In the genomic region with DNA sequence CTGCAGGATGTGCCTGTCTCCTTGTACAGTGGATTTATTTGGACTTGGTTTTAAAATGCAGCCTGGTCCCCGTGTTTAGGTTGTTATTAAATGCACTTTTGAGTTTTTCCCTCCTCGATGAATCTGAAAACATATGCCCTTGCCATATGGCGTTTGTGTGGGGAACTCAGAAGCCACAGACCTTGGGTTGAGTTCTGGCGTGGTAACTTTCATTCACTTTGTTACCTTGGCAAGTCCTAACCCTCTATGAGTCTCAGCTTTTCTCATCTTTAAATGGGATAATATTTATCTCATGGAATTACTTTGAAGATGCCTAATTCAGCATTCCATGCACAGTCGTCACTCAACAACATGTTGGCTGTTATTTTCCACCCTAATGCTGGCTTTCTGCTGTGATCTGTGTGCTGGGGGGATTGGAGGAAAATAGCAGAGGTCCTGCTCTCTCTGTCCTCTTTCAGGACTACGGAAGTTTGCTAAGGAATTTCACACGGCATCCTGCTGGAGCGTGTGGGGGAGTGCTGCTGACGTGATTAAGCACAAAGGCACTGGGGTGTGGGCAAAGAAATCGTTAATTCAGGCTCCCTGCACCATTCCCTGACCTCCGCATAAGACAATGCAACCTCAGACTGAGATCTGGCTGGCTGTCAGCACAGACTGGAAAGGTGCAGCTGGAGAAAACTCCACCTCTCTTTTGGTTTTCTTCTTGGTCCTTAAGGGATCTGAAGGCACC, we compare ENCODE assay signal across 12 cellular contexts.
DNase-seq lines count a peak whose midpoint lies in the region; ATAC-seq and TF ChIP-seq lines count a peak whose summit lies in the region.
"Had no signal": no experiment of that assay in that cellular context is flagged by ENCODE, and none has a peak within 500 bp of the region (broad histone marks: within the 10 kb centered on the region; RNA-seq: fewer than 3 reads in every experiment).

No MANE protein-coding gene starts in this region.

- no peaks in the 10 kb centered on the region for H3K27me3 ChIP-seq in ascending aorta
- H3K27me3 ChIP-seq: left lung, neutrophil had no signal

- H3K9me3 ChIP-seq in ascending aorta: no peaks in the 10 kb centered on the region
- H3K9me3 ChIP-seq: left lung, neutrophil had no signal

- no peak overlapping the region for H3K27ac ChIP-seq in ascending aorta
- H3K27ac ChIP-seq: left lung, neutrophil, PC-9 had no signal

- DNase-seq in activated T-cell treated with anti-CD3 and anti-CD28 coated beads, Interleukin-2, amount 50 U/mL, for 1 hour: peak; percentile 4
- DNase-seq in activated T-cell treated with anti-CD3 and anti-CD28 coated beads, Interleukin-2, amount 50 U/mL, for 48 hours: no peak
- DNase-seq in dermis blood vessel endothelial cell (peak; percentile 47), renal cortical epithelial cell (ENCODE audit: low read depth) (peak; percentile 21), ascending aorta (ENCODE audit: low spot score in 2 of 2) (no peak)
- DNase-seq: left lung, NCI-H446, PC-9 had no signal

- TF ChIP-seq CTCF in ascending aorta (IDR thresholded peaks at IDR 0.05): no peak

- H3K36me3 ChIP-seq in ascending aorta: peaks cover 10 to 18% of the 10 kb centered on the region in 2 donors
- H3K36me3 ChIP-seq: left lung, neutrophil had no signal

- intact Hi-C loops in ascending aorta (cut with DNase I): no loop called here

- no peak overlapping the region for H3K4me3 ChIP-seq in ascending aorta
- H3K4me3 ChIP-seq: left lung, PC-9 had no signal

- H3K4me1 ChIP-seq in ascending aorta: peaks cover 4 to 22% of the 10 kb centered on the region in 2 donors
- H3K4me1 ChIP-seq: left lung had no signal

- ATAC-seq in GM18861 (IDR thresholded peaks at IDR 0.05; ENCODE audit: unreplicated experiment) (no peak), GM19324 (IDR thresholded peaks at IDR 0.05; ENCODE audit: low FRiP score, unreplicated experiment) (no peak)
- ATAC-seq: left lung had no signal

TF ChIP-seq in PFSK-1, 5 proteins besides CTCF, POLR2A, EP300 and RAD21:
- TF ChIP-seq TAF1 (IDR thresholded peaks at IDR 0.05; ENCODE audit: borderline replicate concordance, insufficient read depth, low read length) (no peak), POLR2AphosphoS5 (IDR thresholded peaks at IDR 0.05; ENCODE audit: low read depth, low read length) (peak; percentile 41; the same call in 1 of the 2 replicates)

Comparison
In these comparisons a context has a peak if more than half of its experiments do, and no peak if none do; other contexts are left out.
1. DNase-seq: peak in activated T-cell treated with anti-CD3 and anti-CD28 coated beads, Interleukin-2, amount 50 U/mL, for 1 hour (single experiment), dermis blood vessel endothelial cell (single experiment) and renal cortical epithelial cell (single experiment); none in activated T-cell treated with anti-CD3 and anti-CD28 coated beads, Interleukin-2, amount 50 U/mL, for 48 hours (0 of 2) and ascending aorta (0 of 2).